Comparison of ENCODE assay signal across 8 cellular contexts in genomic region chr1:1776672-1777393, GRCh38.
DNase-seq lines count a peak whose midpoint lies in the region; ATAC-seq and TF ChIP-seq lines count a peak whose summit lies in the region.

No MANE protein-coding gene starts in this region.

- DNase-seq in LNCaP clone FGC (ENCODE audit: low read depth) (no peak), nephron progenitor cell (no peak), cortex of kidney (lab: John Stamatoyannopoulos, UW) (no peak), NCI-H1694 (lab: John Stamatoyannopoulos, UW) (no peak)

- peaks cover 9% of the 10 kb centered on the region for H3K9me3 Mint-ChIP-seq in nephron progenitor cell

- H3K4me3 Mint-ChIP-seq in nephron progenitor cell: peak overlapping the region; percentile 91

- peaks cover 3 to 16% (median 13%) of the 10 kb centered on the region in 11 experiments; a peak in 20 of 22 replicates for H3K9me3 ChIP-seq in BLaER1 treated with 17β-estradiol and CSF1 and Interleukin-3, amounts not matched to agents 10 nM and 100 nM (replicated peaks in 1 of 11)

- peak overlapping the region; percentile 79 to 98 (median 96) for H3K4me3 ChIP-seq in BLaER1 treated with 17β-estradiol and CSF1 and Interleukin-3, amounts not matched to agents 10 nM and 100 nM
- H3K4me3 ChIP-seq in LNCaP clone FGC (ENCODE audit: low read depth, low read length): peak overlapping the region; percentile 83

- peak overlapping the region; percentile 86 to 99 (median 95) for H3K4me2 ChIP-seq in BLaER1 treated with 17β-estradiol and CSF1 and Interleukin-3, amounts not matched to agents 10 nM and 100 nM

- H3K4me1 Mint-ChIP-seq in nephron progenitor cell: peaks cover 43% of the 10 kb centered on the region

- H3K4me1 ChIP-seq in BLaER1 treated with 17β-estradiol and CSF1 and Interleukin-3, amounts not matched to agents 10 nM and 100 nM: peaks cover 53 to 66% (median 61%) of the 10 kb centered on the region in 10 experiments

- H3K27ac ChIP-seq in BLaER1 treated with 17β-estradiol and CSF1 and Interleukin-3, amounts not matched to agents 10 nM and 100 nM: peak overlapping the region in 10 of 11 experiments; percentile 31 to 100 (median 99); a peak in 19 of 22 replicates
- peak overlapping the region; percentile 57 for H3K27ac ChIP-seq in cingulate gyrus (ENCODE audit: low read depth, low read length)

- H3K27me3 ChIP-seq in BLaER1 treated with 17β-estradiol and CSF1 and Interleukin-3, amounts not matched to agents 10 nM and 100 nM: no peaks in the 10 kb centered on the region

- H3K9ac ChIP-seq in BLaER1 treated with 17β-estradiol and CSF1 and Interleukin-3, amounts not matched to agents 10 nM and 100 nM: peak overlapping the region; percentile 94 to 100 (median 98)

- H3K27me3 Mint-ChIP-seq in nephron progenitor cell (ENCODE audit: low read depth, poor library complexity): peaks cover 13% of the 10 kb centered on the region

- peaks cover 30 to 69% (median 45%) of the 10 kb centered on the region in 11 experiments; a peak in 21 of 22 replicates for H4K20me1 ChIP-seq in BLaER1 treated with 17β-estradiol and CSF1 and Interleukin-3, amounts not matched to agents 10 nM and 100 nM

- TF ChIP-seq CTCF in LNCaP clone FGC (IDR thresholded peaks at IDR 0.05; ENCODE audit: control insufficient read depth, extremely low read depth, insufficient read depth) (no peak), nephron progenitor cell (IDR thresholded peaks at IDR 0.05) (no peak)

- H3K36me3 ChIP-seq in BLaER1 treated with 17β-estradiol and CSF1 and Interleukin-3, amounts not matched to agents 10 nM and 100 nM: peaks cover 30 to 35% (median 31%) of the 10 kb centered on the region in 11 experiments

- no peak for ATAC-seq in activated CD4-positive, CD25-positive, alpha-beta regulatory T cell treated with anti-CD3 and anti-CD28 coated beads, Interleukin-2, amount 50 U/mL, for 24 hours
- ATAC-seq in GM21423 (IDR thresholded peaks at IDR 0.05; ENCODE audit: unreplicated experiment): no peak

- peaks cover 36% of the 10 kb centered on the region for H3K36me3 Mint-ChIP-seq in nephron progenitor cell (ENCODE audit: low read depth)

- no peak overlapping the region for H3K27ac Mint-ChIP-seq in nephron progenitor cell
